In genomic region chr4:139227729-139228404, GRCh38 we compare ENCODE assay signal across 9 cellular contexts. TPM values are rescaled to one million over a fixed set of nuclear protein-coding genes. Genes with fewer than 3 reads are reported as not detected.
DNase-seq lines count a peak whose midpoint lies in the region; ATAC-seq and TF ChIP-seq lines count a peak whose summit lies in the region.
"Had no signal": no experiment of that assay in that cellular context is flagged by ENCODE, and none has a peak within 500 bp of the region (broad histone marks: within the 10 kb centered on the region; RNA-seq: fewer than 3 reads in every experiment).

No MANE protein-coding gene starts in this region.

- no peaks in the 10 kb centered on the region for H3K27me3 ChIP-seq in GM23248 (replicated peaks; ENCODE audit: insufficient read depth)
- H3K27me3 ChIP-seq: suprapubic skin had no signal

- no peaks in the 10 kb centered on the region for H3K79me2 ChIP-seq in GM23248 (ENCODE audit: insufficient read depth)

- 0 out of 2 replicates have a peak overlapping the region, but pooled peaks have one; percentile 33 for H2AFZ ChIP-seq in GM23248

- in situ Hi-C loops in GM23248 (cut with MboI) = no loop called here

- no peak overlapping the region for H3K9ac ChIP-seq in GM23248

- DNase-seq in DMS 273 (lab: John Stamatoyannopoulos, UW; ENCODE audit: unreplicated experiment) = peak; percentile 29
- DNase-seq in DMS 273 treated with DMSO at 0.1 percent for 48 hours (lab: John Stamatoyannopoulos, UW) = no peak
- DNase-seq in GM23248 = no peak
- DNase-seq in left lobe of liver (ENCODE audit: low spot score) = no peak
- DNase-seq in NCI-H1092 treated with DMSO at 0.1 percent for 48 hours (lab: John Stamatoyannopoulos, UW) = no peak
- DNase-seq in RKO (ENCODE audit: low spot score) = no peak
- DNase-seq in stimulated activated CD4-positive, alpha-beta T cell treated with anti-CD3 and anti-CD28 coated beads, Interleukin-4, amount 100 ng/mL, for 4 hours = no peak

- H3K27ac ChIP-seq in GM23248 = no peak overlapping the region
- H3K27ac ChIP-seq: suprapubic skin had no signal

- H3K4me1 ChIP-seq in GM23248 (ENCODE audit: insufficient read depth) = no peaks in the 10 kb centered on the region
- H3K4me1 ChIP-seq: suprapubic skin had no signal

- no peak overlapping the region for H3K4me3 ChIP-seq in GM23248
- H3K4me3 ChIP-seq: suprapubic skin had no signal

- 33 to 36% methylated on average over 2 of the region's 2 CpGs for WGBS in GM23248 (ENCODE audit: low coverage in 1 of 2, low lambda C conversion rate in 2 of 2, missing lambda C conversion rate in 2 of 2), 2 experiments

- no peaks in the 10 kb centered on the region for H4K20me1 ChIP-seq in GM23248 (ENCODE audit: insufficient read depth)

- peaks cover 11% of the 10 kb centered on the region for H3F3A ChIP-seq in GM23248 (ENCODE audit: insufficient read depth)

- H3K4me2 ChIP-seq in GM23248 (ENCODE audit: unreplicated experiment) = no peak overlapping the region

- no peaks in the 10 kb centered on the region for H3K9me2 ChIP-seq in GM23248 (ENCODE audit: insufficient read depth)

- H3K9me3 ChIP-seq in GM23248 (ENCODE audit: low read depth) = no peaks in the 10 kb centered on the region
- H3K9me3 ChIP-seq: suprapubic skin had no signal

- no peaks in the 10 kb centered on the region for H3K36me3 ChIP-seq in GM23248 (ENCODE audit: low read depth)
- H3K36me3 ChIP-seq: suprapubic skin had no signal

- ATAC-seq in SK-N-SH treated with all-trans-retinoic acid at 6 μM for 48 hours (peak; percentile 40; the same call in 2 of the 3 replicates), left lobe of liver (peak; percentile 85)

TF ChIP-seq in SK-N-SH treated with all-trans-retinoic acid at 6 μM for 48 hours, 23 proteins besides CTCF, POLR2A, EP300 and RAD21:
- TF ChIP-seq ZNF70 (CRISPR knock-in tag; IDR thresholded peaks at IDR 0.05) = no peak
- TF ChIP-seq TSHZ2 (CRISPR knock-in tag; IDR thresholded peaks at IDR 0.05) = no peak
- no peak for TF ChIP-seq TCF4 (CRISPR knock-in tag; IDR thresholded peaks at IDR 0.05; ENCODE audit: borderline replicate concordance)
- no peak for TF ChIP-seq CSDC2 (CRISPR knock-in tag; IDR thresholded peaks at IDR 0.05)
- TF ChIP-seq SNAI2 (CRISPR knock-in tag; IDR thresholded peaks at IDR 0.05) = no peak
- no peak for TF ChIP-seq ZFP30 (CRISPR knock-in tag; IDR thresholded peaks at IDR 0.05)
- no peak for TF ChIP-seq TOX (CRISPR knock-in tag; IDR thresholded peaks at IDR 0.05; ENCODE audit: borderline replicate concordance)
- no peak for TF ChIP-seq CREB5 (CRISPR knock-in tag; IDR thresholded peaks at IDR 0.05; ENCODE audit: low read depth)
- no peak for TF ChIP-seq ISL1 (CRISPR knock-in tag; IDR thresholded peaks at IDR 0.05)
- TF ChIP-seq CSRNP3 (CRISPR knock-in tag; IDR thresholded peaks at IDR 0.05) = no peak
- no peak for TF ChIP-seq GLIS3 (CRISPR knock-in tag; IDR thresholded peaks at IDR 0.05)
TF ChIP-seq in SK-N-SH treated with all-trans-retinoic acid at 6 μM for 48 hours: peak in this region for 0.

RNA-seq across cellular contexts. Expression of gene ELF2, which starts 50.8 kb away (rescaled TPM):
- total RNA-seq in GM23248 (2014; rRNA removed; shearing (Covaris generic)) = 33.5 and 34.5 TPM in 2 replicates
- 17.6 and 18.8 TPM in 2 replicates for polyA plus RNA-seq in GM23248 (2016; fragmentation: Nextera tagmentation; extraction: Ambion mirVana)
- total RNA-seq in left lobe of liver = 14.3 TPM

RNA-seq across cellular contexts. Expression of gene MGARP, which starts 52.2 kb away (rescaled TPM):
- total RNA-seq in GM23248 (2014; rRNA removed; shearing (Covaris generic)) = 2.1 and 2.4 TPM in 2 replicates
- 2.9 TPM in 2 replicates for polyA plus RNA-seq in GM23248 (2016; fragmentation: Nextera tagmentation; extraction: Ambion mirVana)
- 0.13 TPM for total RNA-seq in left lobe of liver
